ENCODE assay signal across 3 cellular contexts in the genomic region with DNA sequence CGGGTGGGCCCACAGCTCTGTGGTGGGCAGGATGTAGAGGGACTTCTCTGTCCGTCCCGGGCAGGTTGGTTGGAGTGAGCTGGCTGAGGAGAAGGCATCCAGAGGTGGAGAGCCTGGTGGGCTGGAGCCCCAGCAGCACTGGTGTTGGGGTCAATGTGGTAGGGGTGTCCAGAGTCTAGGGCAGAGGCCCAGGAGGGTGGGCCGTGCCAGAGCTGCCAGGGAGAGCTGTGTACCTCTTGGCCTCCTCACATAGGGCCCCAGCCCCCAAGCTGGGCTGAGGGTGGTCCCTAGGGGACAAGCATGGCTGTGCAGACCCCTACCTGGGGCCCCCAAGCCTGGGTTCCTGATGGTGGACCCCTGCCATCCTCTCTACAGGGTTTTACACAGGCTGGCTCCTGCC.
TF ChIP-seq lines count a peak whose summit lies in the region.

No MANE protein-coding gene starts in this region.

TF ChIP-seq in SK-N-SH treated with all-trans-retinoic acid at 6 μM for 48 hours, 23 proteins besides CTCF, POLR2A, EP300 and RAD21:
- no peak for TF ChIP-seq ZNF70 (CRISPR knock-in tag; IDR thresholded peaks at IDR 0.05)
- TF ChIP-seq SNAI2 (CRISPR knock-in tag; IDR thresholded peaks at IDR 0.05): no peak
- TF ChIP-seq PATZ1 (CRISPR knock-in tag; IDR thresholded peaks at IDR 0.05; ENCODE audit: borderline replicate concordance): no peak
TF ChIP-seq in SK-N-SH treated with all-trans-retinoic acid at 6 μM for 48 hours: peak in this region for 0.

TF ChIP-seq in SK-N-SH, 30 proteins besides CTCF, POLR2A, EP300 and RAD21:
- TF ChIP-seq NRF1 (IDR thresholded peaks at IDR 0.05; ENCODE audit: low read depth, low read length) (no peak), RXRA (IDR thresholded peaks at IDR 0.05; ENCODE audit: borderline replicate concordance, low read depth) (no peak), ELF1 (IDR thresholded peaks at IDR 0.05) (no peak), JUND (IDR thresholded peaks at IDR 0.05) (no peak), GATA2 (CRISPR knock-in tag; IDR thresholded peaks at IDR 0.05) (no peak), TAF1 (IDR thresholded peaks at IDR 0.05; ENCODE audit: borderline replicate concordance, low read depth, low read length) (no peak), YY1 (IDR thresholded peaks at IDR 0.05; ENCODE audit: low read depth) (no peak), RFX5 (IDR thresholded peaks at IDR 0.05; ENCODE audit: low read length) (no peak), POLR2AphosphoS5 (IDR thresholded peaks at IDR 0.05; ENCODE audit: low read depth, low read length) (no peak), SIN3A (IDR thresholded peaks at IDR 0.05; ENCODE audit: borderline replicate concordance, low read depth, low read length) (no peak)

TF ChIP-seq in H1, 55 proteins besides CTCF, POLR2A, EP300 and RAD21:
- no peak for TF ChIP-seq SAP30 (IDR thresholded peaks at IDR 0.05; ENCODE audit: insufficient read depth, insufficient replicate concordance, low read length)
- TF ChIP-seq SP4 (IDR thresholded peaks at IDR 0.05; ENCODE audit: low read length): no peak
- TF ChIP-seq PHF8 (conservative IDR thresholded peaks at IDR 0.05; ENCODE audit: low read depth, low read length): no peak
- no peak for TF ChIP-seq SIX5 (IDR thresholded peaks at IDR 0.05; ENCODE audit: low read depth, low read length)
- no peak for TF ChIP-seq FOSL1 (IDR thresholded peaks at IDR 0.05; ENCODE audit: insufficient read depth, low read depth, low read length)
- TF ChIP-seq SUZ12 (IDR thresholded peaks at IDR 0.05; ENCODE audit: low read length): no peak
- TF ChIP-seq TCF12 (IDR thresholded peaks at IDR 0.05; ENCODE audit: low read depth, low read length): no peak
- TF ChIP-seq GABPA (IDR thresholded peaks at IDR 0.05; ENCODE audit: borderline replicate concordance, insufficient read depth, low read length): no peak
- no peak for TF ChIP-seq RBBP5 (IDR thresholded peaks at IDR 0.05; ENCODE audit: borderline replicate concordance, low read depth, low read length)
- TF ChIP-seq GTF2F1 (IDR thresholded peaks at IDR 0.05; ENCODE audit: borderline replicate concordance, low read depth, low read length): no peak
- no peak for TF ChIP-seq MAFK (IDR thresholded peaks at IDR 0.05; ENCODE audit: low read depth, low read length)
- no peak for TF ChIP-seq ZNF274 (IDR thresholded peaks at IDR 0.05; ENCODE audit: borderline replicate concordance, extremely low read depth, low read length)
- no peak for TF ChIP-seq CHD1 (IDR thresholded peaks at IDR 0.05; ENCODE audit: low read depth, low read length)
- TF ChIP-seq CBX5 (IDR thresholded peaks at IDR 0.05; ENCODE audit: low read depth, low read length): no peak
- no peak for TF ChIP-seq TAF7 (optimal IDR thresholded peaks at IDR 0.05; ENCODE audit: borderline replicate concordance, low read depth, low read length)
- TF ChIP-seq JUN (IDR thresholded peaks at IDR 0.05; ENCODE audit: low read depth, low read length): no peak
- TF ChIP-seq SIN3A (conservative IDR thresholded peaks at IDR 0.05 in 1 of 2, IDR thresholded peaks at IDR 0.05 in 1 of 2; ENCODE audit: low read depth in 1 of 2, low read length in 2 of 2): no peak
- TF ChIP-seq TEAD4 (IDR thresholded peaks at IDR 0.05; ENCODE audit: low read depth, low read length): no peak
- TF ChIP-seq MAX (IDR thresholded peaks at IDR 0.05): no peak
